In genomic region chr3:71005797-71006321, GRCh38 we compare ENCODE assay signal across 15 cellular contexts.
A peak's percentile ranks its signal among the peaks of the same experiment; 100 is the strongest.
DNase-seq lines count a peak whose midpoint lies in the region; ATAC-seq, FAIRE-seq and TF ChIP-seq lines count a peak whose summit lies in the region.
"Had no signal": no experiment of that assay in that cellular context is flagged by ENCODE, and none has a peak within 500 bp of the region (broad histone marks: within the 10 kb centered on the region; RNA-seq: fewer than 3 reads in every experiment).

No MANE protein-coding gene starts in this region.

- H3K27ac ChIP-seq in CD8-positive, alpha-beta T cell (ENCODE audit: low read depth, low read length): no peak overlapping the region
- H3K27ac ChIP-seq in astrocyte (ENCODE audit: low read depth, low read length): peak overlapping the region; percentile 41

- H3K4me3 ChIP-seq in CD8-positive, alpha-beta T cell (ENCODE audit: low read depth, low read length): no peak overlapping the region
- H3K4me3 ChIP-seq in astrocyte (ENCODE audit: insufficient read depth, low read depth, low read length): no peak overlapping the region

- H3K27me3 Mint-ChIP-seq in CD8-positive, alpha-beta T cell (ENCODE audit: low read depth): no peaks in the 10 kb centered on the region
- no peaks in the 10 kb centered on the region for H3K27me3 Mint-ChIP-seq in astrocyte (ENCODE audit: low read depth, unreplicated experiment)
- no peaks in the 10 kb centered on the region for H3K27me3 Mint-ChIP-seq in osteocyte (ENCODE audit: unreplicated experiment)
- no peaks in the 10 kb centered on the region for H3K27me3 Mint-ChIP-seq in endothelial cell (ENCODE audit: unreplicated experiment)

- H4K20me1 ChIP-seq in astrocyte (ENCODE audit: insufficient read depth, low read length): peaks cover 39% of the 10 kb centered on the region

- H3K9ac ChIP-seq in astrocyte (ENCODE audit: low read length): peak overlapping the region; percentile 52

- H3K9me3 ChIP-seq in CD8-positive, alpha-beta T cell (ENCODE audit: low read length): no peaks in the 10 kb centered on the region
- no peaks in the 10 kb centered on the region for H3K9me3 ChIP-seq in astrocyte (ENCODE audit: insufficient read depth, low read depth, low read length)

- H3K4me3 Mint-ChIP-seq in CD8-positive, alpha-beta T cell: no peak overlapping the region
- H3K4me3 Mint-ChIP-seq in astrocyte (ENCODE audit: unreplicated experiment): no peak overlapping the region
- H3K4me3 Mint-ChIP-seq in osteocyte (ENCODE audit: unreplicated experiment): peak overlapping the region; percentile 67
- no peak overlapping the region for H3K4me3 Mint-ChIP-seq in endothelial cell (ENCODE audit: unreplicated experiment)

- H3K79me2 ChIP-seq in astrocyte (ENCODE audit: insufficient read depth, low read length): peaks cover 89% of the 10 kb centered on the region

- H3K4me2 ChIP-seq in astrocyte (ENCODE audit: low read length): peak overlapping the region; percentile 46

- peaks cover 50% of the 10 kb centered on the region for H3K36me3 Mint-ChIP-seq in CD8-positive, alpha-beta T cell
- H3K36me3 Mint-ChIP-seq in astrocyte (ENCODE audit: low read depth, unreplicated experiment) (no peaks in the 10 kb centered on the region), osteocyte (ENCODE audit: unreplicated experiment) (peaks cover 7% of the 10 kb centered on the region), endothelial cell (ENCODE audit: low read depth, unreplicated experiment) (no peaks in the 10 kb centered on the region)

- no peaks in the 10 kb centered on the region for H3K9me3 Mint-ChIP-seq in CD8-positive, alpha-beta T cell
- no peaks in the 10 kb centered on the region for H3K9me3 Mint-ChIP-seq in astrocyte (ENCODE audit: unreplicated experiment)
- no peaks in the 10 kb centered on the region for H3K9me3 Mint-ChIP-seq in osteocyte (ENCODE audit: unreplicated experiment)
- no peaks in the 10 kb centered on the region for H3K9me3 Mint-ChIP-seq in endothelial cell (ENCODE audit: unreplicated experiment)

- peak overlapping the region; percentile 4 for H3K27ac Mint-ChIP-seq in CD8-positive, alpha-beta T cell
- H3K27ac Mint-ChIP-seq in astrocyte (ENCODE audit: unreplicated experiment) (no peak overlapping the region), osteocyte (ENCODE audit: unreplicated experiment) (peak overlapping the region; percentile 91), endothelial cell (ENCODE audit: unreplicated experiment) (no peak overlapping the region)

- no peak for DNase-seq in CD8-positive, alpha-beta T cell
- DNase-seq in astrocyte (ENCODE audit: low read depth) (no peak), left cardiac atrium (no peak), osteocyte (ENCODE audit: extremely low spot score, unreplicated experiment) (no peak), endothelial cell (ENCODE audit: low spot score) (no peak), NOMO-1 (lab: John Stamatoyannopoulos, UW; ENCODE audit: unreplicated experiment in 2 of 2) (no peak), hypothalamus (lab: John Stamatoyannopoulos, UW) (no peak), NCI-H1930 (lab: John Stamatoyannopoulos, UW) (no peak)
- DNase-seq: activated CD8-positive, alpha-beta memory T cell treated with anti-CD3 and anti-CD28 coated beads, Interleukin-2, amount 50 U/mL, for 4 hours; DMS79; KG1; NCI-H1694 treated with DMSO at 0.1 percent for 48 hours; nucleus accumbens; SIG-M5 had no signal

- ATAC-seq in CD8-positive, alpha-beta T cell: no peak
- ATAC-seq in left cardiac atrium: peak; percentile 55 to 60

- POLR2A ChIA-PET in CD8-positive, alpha-beta T cell (lab: Charles Lee): interaction anchor here (0.6 kb wide), 1 partner anchor 30 kb away, joined by 3 read pairs; no protein-coding TSS in a partner anchor

- H3K27me3 ChIP-seq in CD8-positive, alpha-beta T cell (ENCODE audit: insufficient read depth, low read length): no peaks in the 10 kb centered on the region
- H3K27me3 ChIP-seq in astrocyte (ENCODE audit: insufficient read depth, low read length): no peaks in the 10 kb centered on the region

- no peak for TF ChIP-seq CTCF in CD8-positive, alpha-beta T cell (IDR thresholded peaks at IDR 0.05)
- TF ChIP-seq CTCF in astrocyte (IDR thresholded peaks at IDR 0.05; ENCODE audit: insufficient read depth, low read depth, low read length): no peak
- TF ChIP-seq CTCF in osteocyte (IDR thresholded peaks at IDR 0.05): no peak
- TF ChIP-seq CTCF in endothelial cell (IDR thresholded peaks at IDR 0.05; ENCODE audit: unreplicated experiment): no peak

- CTCF ChIA-PET in CD8-positive, alpha-beta T cell (lab: Charles Lee): interaction anchor here (1.0 to 3.4 kb wide), 7 partner anchors 8 to 508 kb away, joined by 3 to 17 read pairs (median 5); no protein-coding TSS in a partner anchor

- no peak for FAIRE-seq in astrocyte (lab: Jason Lieb, UNC)
- FAIRE-seq: keratinocyte had no signal

- no peak overlapping the region for H2AFZ ChIP-seq in astrocyte (ENCODE audit: low read depth, low read length)

- intact Hi-C loops in CD8-positive, alpha-beta T cell (cut with DNase I, micrococcal nuclease): loop anchor here (1.0 to 5.0 kb wide), 6 partner anchors 15 to 581 kb away; no protein-coding TSS in a partner anchor
- intact Hi-C loops in left cardiac atrium (cut with DNase I): loop anchor here in 1 of 2 donors (5.0 to 10.0 kb wide), 3 partner anchors 61 to 579 kb away; partner anchors contain the start of gene FOXP1

- peaks cover 72% of the 10 kb centered on the region for H3K4me1 Mint-ChIP-seq in CD8-positive, alpha-beta T cell (ENCODE audit: low read depth)
- H3K4me1 Mint-ChIP-seq in astrocyte (ENCODE audit: low read depth, unreplicated experiment) (peaks cover 29% of the 10 kb centered on the region), osteocyte (ENCODE audit: unreplicated experiment) (peaks cover 78% of the 10 kb centered on the region), endothelial cell (ENCODE audit: unreplicated experiment) (peaks cover 18% of the 10 kb centered on the region)

- H3K36me3 ChIP-seq in CD8-positive, alpha-beta T cell (ENCODE audit: insufficient read depth, low read length): no peaks in the 10 kb centered on the region
- H3K36me3 ChIP-seq in astrocyte (ENCODE audit: insufficient read depth, low read length): peaks cover 16% of the 10 kb centered on the region

- H3K4me1 ChIP-seq in CD8-positive, alpha-beta T cell (ENCODE audit: insufficient read depth, low read length): peaks cover 41% of the 10 kb centered on the region
- H3K4me1 ChIP-seq in astrocyte (ENCODE audit: insufficient read depth, low read length): peaks cover 35% of the 10 kb centered on the region

Comparison
In these comparisons a context has a peak if more than half of its experiments do, and no peak if none do; other contexts are left out.
1. H3K27ac Mint-ChIP-seq: peak in CD8-positive, alpha-beta T cell (single experiment) and osteocyte (single experiment); none in astrocyte (single experiment) and endothelial cell (single experiment).